Comparison of ENCODE assay signal across 1 cellular context in the genomic region with DNA sequence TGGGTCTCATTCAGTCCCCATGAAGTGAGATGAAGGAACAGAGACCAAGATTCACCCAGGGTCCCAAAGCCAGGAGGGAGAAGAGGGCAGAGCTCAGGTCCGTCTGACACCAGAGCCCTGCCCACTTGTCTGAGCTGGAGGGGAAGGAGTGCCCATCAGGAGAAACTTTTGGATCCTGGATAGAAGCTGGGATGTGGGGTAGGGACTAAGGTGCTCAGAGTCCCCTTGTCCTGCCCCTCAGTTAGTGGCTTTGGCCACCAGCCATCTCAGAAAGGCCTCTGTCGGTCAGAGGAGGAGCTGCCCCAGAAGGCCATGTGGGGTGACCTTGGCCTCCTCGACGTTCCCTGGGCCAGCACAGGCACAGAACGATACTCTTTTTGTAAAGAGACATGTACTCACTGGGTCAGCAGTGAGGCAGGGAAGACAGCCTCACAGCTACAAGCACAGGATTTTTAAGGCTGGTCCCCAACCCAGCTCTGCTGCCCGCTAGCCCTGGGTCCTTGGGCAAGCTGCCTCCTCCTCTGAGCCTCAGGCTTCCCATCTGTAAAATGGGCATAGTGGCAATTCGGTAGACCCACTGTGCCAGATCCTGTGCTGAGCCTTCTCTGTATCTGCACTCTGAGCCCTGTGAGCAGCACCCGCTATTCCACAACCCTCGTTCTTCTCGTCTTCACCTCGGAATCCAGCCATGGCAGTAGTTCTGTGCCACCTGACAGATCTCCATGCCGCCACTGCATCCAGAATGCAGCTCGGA.
A peak's percentile ranks its signal among the peaks of the same experiment; 100 is the strongest.
TF ChIP-seq lines count a peak whose summit lies in the region.

No MANE protein-coding gene starts in this region.

TF ChIP-seq in H1, 55 proteins besides CTCF, POLR2A, EP300 and RAD21:
- TF ChIP-seq SP2 (IDR thresholded peaks at IDR 0.05; ENCODE audit: low read length) (no peak), MAFK (IDR thresholded peaks at IDR 0.05; ENCODE audit: low read depth, low read length) (no peak), EZH2 (IDR thresholded peaks at IDR 0.05; ENCODE audit: low read depth, low read length, severe bottlenecking) (no peak), POU5F1 (IDR thresholded peaks at IDR 0.05; ENCODE audit: low read depth, low read length) (no peak), FOSL1 (IDR thresholded peaks at IDR 0.05; ENCODE audit: insufficient read depth, low read depth, low read length) (no peak), ASH2L (IDR thresholded peaks at IDR 0.05; ENCODE audit: low read length) (no peak), HDAC6 (IDR thresholded peaks at IDR 0.05; ENCODE audit: low read depth, low read length) (no peak), KDM1A (IDR thresholded peaks at IDR 0.05; ENCODE audit: borderline replicate concordance, low read length) (peak; percentile 84; the same call in 1 of the 2 replicates), SP1 (IDR thresholded peaks at IDR 0.05; ENCODE audit: low read depth, low read length) (no peak)
